9 cellular contexts compared by ENCODE assay signal in genomic region chr19:46599716-46600392, GRCh38. TPM values are rescaled to one million over a fixed set of nuclear protein-coding genes. Genes with fewer than 3 reads are reported as not detected.
DNase-seq lines count a peak whose midpoint lies in the region; ATAC-seq and TF ChIP-seq lines count a peak whose summit lies in the region.
"Had no signal": no experiment of that assay in that cellular context is flagged by ENCODE, and none has a peak within 500 bp of the region (broad histone marks: within the 10 kb centered on the region; RNA-seq: fewer than 3 reads in every experiment).

No MANE protein-coding gene starts in this region.

- peak overlapping the region; percentile 96 for H3K4me3 Mint-ChIP-seq in T-helper 17 cell

- H3K27me3 ChIP-seq in rectal smooth muscle tissue (ENCODE audit: control insufficient read depth, insufficient read depth, low read length), result no peaks in the 10 kb centered on the region

- H3K27ac ChIP-seq in rectal smooth muscle tissue (ENCODE audit: low read depth, low read length), result peak overlapping the region; percentile 100

- DNase-seq in GM12865 (ENCODE audit: low read depth) (peak; percentile 24), T-helper 17 cell (no peak), fibroblast of mammary gland (ENCODE audit: low read depth) (no peak), Ammon's horn (ENCODE audit: low spot score) (no peak)
- DNase-seq in stimulated activated CD4-positive, alpha-beta T cell treated with anti-CD3 and anti-CD28 coated beads, Interleukin-15, amount 100 ng/mL, for 24 hours, result no peak

- H3K36me3 Mint-ChIP-seq in T-helper 17 cell (ENCODE audit: low read depth), result peaks cover 7% of the 10 kb centered on the region

- H3K36me3 ChIP-seq in rectal smooth muscle tissue (ENCODE audit: control insufficient read depth, insufficient read depth, low read length), result no peaks in the 10 kb centered on the region

- peak overlapping the region; percentile 99 for H3K27ac Mint-ChIP-seq in T-helper 17 cell

- no peaks in the 10 kb centered on the region for H3K9me3 ChIP-seq in T-helper 17 cell (ENCODE audit: control insufficient read depth, low read length, poor library complexity, severe bottlenecking)

- ATAC-seq in T-helper 17 cell, result no peak
- no peak for ATAC-seq in GM21737 (IDR thresholded peaks at IDR 0.05; ENCODE audit: unreplicated experiment)
- no peak for ATAC-seq in GM21619 (IDR thresholded peaks at IDR 0.05; ENCODE audit: unreplicated experiment)

- peaks cover 25% of the 10 kb centered on the region for H3K4me1 Mint-ChIP-seq in T-helper 17 cell

- peak overlapping the region; percentile 100 for H3K9ac ChIP-seq in rectal smooth muscle tissue (ENCODE audit: low read length)

- no peak for TF ChIP-seq CTCF in GM12865 (IDR thresholded peaks at IDR 0.05; ENCODE audit: insufficient read depth, low read depth, low read length, missing control alignments)
- TF ChIP-seq CTCF in fibroblast of mammary gland (conservative IDR thresholded peaks at IDR 0.05; ENCODE audit: control insufficient read depth, insufficient read depth, low read depth, low read length), result no peak

- H3K27me3 Mint-ChIP-seq in T-helper 17 cell, result no peaks in the 10 kb centered on the region

- H3K4me1 ChIP-seq in rectal smooth muscle tissue (ENCODE audit: control insufficient read depth, insufficient read depth, low read length), result peaks cover 19% of the 10 kb centered on the region

- H3K4me3 ChIP-seq in GM12865 (ENCODE audit: low read depth, low read length), result peak overlapping the region; percentile 70
- H3K4me3 ChIP-seq in fibroblast of mammary gland (ENCODE audit: control insufficient read depth, low read depth, low read length), result peak overlapping the region; percentile 63
- peak overlapping the region; percentile 96 for H3K4me3 ChIP-seq in rectal smooth muscle tissue (ENCODE audit: low read length)

RNA-seq across cellular contexts. Expression of gene CALM3, which starts 1.3 kb away (rescaled TPM):
- total RNA-seq in T-helper 17 cell, result 100 to 1,000 TPM; 160 to 236 TPM

RNA-seq across cellular contexts. Expression of gene PTGIR, which starts 25.0 kb away (rescaled TPM):
- total RNA-seq in T-helper 17 cell, result 10 to 100 TPM in 1 of 2 donors, under 1 TPM in 1; 0.70 to 12.5 TPM
- total RNA-seq: dermis microvascular lymphatic vessel endothelial cell had no signal

RNA-seq across cellular contexts. Expression of gene GNG8, which starts 36.1 kb away (rescaled TPM):
- not detected for total RNA-seq in T-helper 17 cell
- total RNA-seq: dermis microvascular lymphatic vessel endothelial cell had no signal
